9 cellular contexts compared by ENCODE assay signal in genomic region chr5:36267905-36268304, GRCh38. TPM values are rescaled to one million over a fixed set of nuclear protein-coding genes. Genes with fewer than 3 reads are reported as not detected.
"Had no signal": no experiment of that assay in that cellular context is flagged by ENCODE, and none has a peak within 500 bp of the region (broad histone marks: within the 10 kb centered on the region; RNA-seq: fewer than 3 reads in every experiment).

No MANE protein-coding gene starts in this region.

- H3K9ac ChIP-seq: GM23248 had no signal

- ATAC-seq: HCT116 had no signal

- H3K36me3 ChIP-seq: HAP-1 had no signal

- DNase-seq: GM23248, GOT3, H7, HFFc6, KG1 had no signal

- H3K27ac ChIP-seq: GM23248, HL-60 had no signal

- H3K4me3 ChIP-seq: GM23248, HAP-1 had no signal

- H2AFZ ChIP-seq: GM23248 had no signal

- H3K4me1 ChIP-seq: HAP-1 had no signal

- H3K9me3 ChIP-seq: HAP-1 had no signal

RNA-seq across cellular contexts. Expression of gene RANBP3L, which starts 33.8 kb away (rescaled TPM):
- total RNA-seq: GM23248, H7, HFFc6 had no signal
- polyA plus RNA-seq: GM23248, IgD-negative memory B cell had no signal
